ENCODE assay signal across 8 cellular contexts in genomic region chr10:117477961-117478670, GRCh38.
DNase-seq lines count a peak whose midpoint lies in the region; TF ChIP-seq lines count a peak whose summit lies in the region.
"Had no signal": no experiment of that assay in that cellular context is flagged by ENCODE, and none has a peak within 500 bp of the region (broad histone marks: within the 10 kb centered on the region; RNA-seq: fewer than 3 reads in every experiment).

No MANE protein-coding gene starts in this region.

- H3K9me3 Mint-ChIP-seq in nephron progenitor cell = no peaks in the 10 kb centered on the region

- DNase-seq in H4 (ENCODE audit: low spot score) (peak; percentile 79), Peyer's patch (no peak), fibroblast of the conjunctiva (ENCODE audit: low read depth) (peak; percentile 10), spleen (peak; percentile 2), nephron progenitor cell (no peak), retina (no peak)
- DNase-seq in activated CD8-positive, alpha-beta memory T cell treated with anti-CD3 and anti-CD28 coated beads, Interleukin-2, amount 50 U/mL, for 4 hours = no peak
- DNase-seq: stimulated activated CD4-positive, alpha-beta T cell treated with anti-CD3 and anti-CD28 coated beads, Interleukin-2, amount 100 ng/mL, for 24 hours had no signal

- H3K4me1 ChIP-seq in Peyer's patch (no peaks in the 10 kb centered on the region), spleen (no peaks in the 10 kb centered on the region)

- H3K4me3 ChIP-seq in Peyer's patch (no peak overlapping the region), spleen (no peak overlapping the region)

- no peak overlapping the region for H3K27ac ChIP-seq in Peyer's patch
- H3K27ac ChIP-seq in spleen = no peak overlapping the region

- no peaks in the 10 kb centered on the region for H3K27me3 ChIP-seq in Peyer's patch
- peaks cover 0 to 49% (median 3%) of the 10 kb centered on the region in 7 donors for H3K27me3 ChIP-seq in spleen (replicated peaks in 1 of 7)

- H3K36me3 Mint-ChIP-seq in nephron progenitor cell (ENCODE audit: low read depth) = no peaks in the 10 kb centered on the region

- H3K4me1 Mint-ChIP-seq in nephron progenitor cell = peaks cover 13% of the 10 kb centered on the region

- intact Hi-C loops in spleen (cut with DNase I; ENCODE audit: low total_unique reads) = no loop called here

- H3K27me3 Mint-ChIP-seq in nephron progenitor cell (ENCODE audit: low read depth, poor library complexity) = peaks cover 40% of the 10 kb centered on the region

- no peak overlapping the region for H3K4me3 Mint-ChIP-seq in nephron progenitor cell

- peak in 4 of 6 experiments; percentile 11 to 51 (median 37) for TF ChIP-seq CTCF in Peyer's patch (IDR thresholded peaks at IDR 0.05)
- no peak for TF ChIP-seq CTCF in spleen (IDR thresholded peaks at IDR 0.05 in 8 of 11, conservative IDR thresholded peaks at IDR 0.05 in 3 of 11)
- no peak for TF ChIP-seq CTCF in nephron progenitor cell (IDR thresholded peaks at IDR 0.05)

- H3K9me3 ChIP-seq in Peyer's patch (no peaks in the 10 kb centered on the region), spleen (peaks cover 0 to 4% (median 0%) of the 10 kb centered on the region in 8 donors)

- 47 to 60% (median 58%) methylated on average over 5 of the region's 5 CpGs for WGBS in spleen, 5 donors

- H3K36me3 ChIP-seq in Peyer's patch (no peaks in the 10 kb centered on the region), spleen (no peaks in the 10 kb centered on the region)

- TF ChIP-seq POLR2A in Peyer's patch (IDR thresholded peaks at IDR 0.05) (no peak), spleen (IDR thresholded peaks at IDR 0.05) (no peak)

- no peak overlapping the region for H3K27ac Mint-ChIP-seq in nephron progenitor cell

Comparison
In these comparisons a context has a peak if more than half of its experiments do, and no peak if none do; other contexts are left out.
1. DNase-seq: peak in H4 (single experiment), fibroblast of the conjunctiva (single experiment) and spleen (single experiment); none in Peyer's patch (0 of 3), nephron progenitor cell (single experiment), retina (single experiment) and activated CD8-positive, alpha-beta memory T cell treated with anti-CD3 and anti-CD28 coated beads, Interleukin-2, amount 50 U/mL, for 4 hours (single experiment).
2. CTCF ChIP-seq: peak in Peyer's patch (4 of 6); none in spleen (0 of 11) and nephron progenitor cell (single experiment).